Comparison of ENCODE assay signal across 1 cellular context in genomic region chr2:28956415-28956826, GRCh38.
TF ChIP-seq lines count a peak whose summit lies in the region.

No MANE protein-coding gene starts in this region.

TF ChIP-seq in WTC11, 78 proteins besides CTCF, POLR2A, EP300 and RAD21 (continued from another document):
- TF ChIP-seq, protein P1, sequence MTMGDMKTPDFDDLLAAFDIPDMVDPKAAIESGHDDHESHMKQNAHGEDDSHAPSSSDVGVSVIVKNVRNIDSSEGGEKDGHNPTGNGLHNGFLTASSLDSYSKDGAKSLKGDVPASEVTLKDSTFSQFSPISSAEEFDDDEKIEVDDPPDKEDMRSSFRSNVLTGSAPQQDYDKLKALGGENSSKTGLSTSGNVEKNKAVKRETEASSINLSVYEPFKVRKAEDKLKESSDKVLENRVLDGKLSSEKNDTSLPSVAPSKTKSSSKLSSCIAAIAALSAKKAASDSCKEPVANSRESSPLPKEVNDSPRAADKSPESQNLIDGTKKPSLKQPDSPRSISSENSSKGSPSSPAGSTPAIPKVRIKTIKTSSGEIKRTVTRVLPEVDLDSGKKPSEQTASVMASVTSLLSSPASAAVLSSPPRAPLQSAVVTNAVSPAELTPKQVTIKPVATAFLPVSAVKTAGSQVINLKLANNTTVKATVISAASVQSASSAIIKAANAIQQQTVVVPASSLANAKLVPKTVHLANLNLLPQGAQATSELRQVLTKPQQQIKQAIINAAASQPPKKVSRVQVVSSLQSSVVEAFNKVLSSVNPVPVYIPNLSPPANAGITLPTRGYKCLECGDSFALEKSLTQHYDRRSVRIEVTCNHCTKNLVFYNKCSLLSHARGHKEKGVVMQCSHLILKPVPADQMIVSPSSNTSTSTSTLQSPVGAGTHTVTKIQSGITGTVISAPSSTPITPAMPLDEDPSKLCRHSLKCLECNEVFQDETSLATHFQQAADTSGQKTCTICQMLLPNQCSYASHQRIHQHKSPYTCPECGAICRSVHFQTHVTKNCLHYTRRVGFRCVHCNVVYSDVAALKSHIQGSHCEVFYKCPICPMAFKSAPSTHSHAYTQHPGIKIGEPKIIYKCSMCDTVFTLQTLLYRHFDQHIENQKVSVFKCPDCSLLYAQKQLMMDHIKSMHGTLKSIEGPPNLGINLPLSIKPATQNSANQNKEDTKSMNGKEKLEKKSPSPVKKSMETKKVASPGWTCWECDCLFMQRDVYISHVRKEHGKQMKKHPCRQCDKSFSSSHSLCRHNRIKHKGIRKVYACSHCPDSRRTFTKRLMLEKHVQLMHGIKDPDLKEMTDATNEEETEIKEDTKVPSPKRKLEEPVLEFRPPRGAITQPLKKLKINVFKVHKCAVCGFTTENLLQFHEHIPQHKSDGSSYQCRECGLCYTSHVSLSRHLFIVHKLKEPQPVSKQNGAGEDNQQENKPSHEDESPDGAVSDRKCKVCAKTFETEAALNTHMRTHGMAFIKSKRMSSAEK (CRISPR knock-in tag; IDR thresholded peaks at IDR 0.05; ENCODE audit: borderline replicate concordance), result no peak
